In the genomic region with DNA sequence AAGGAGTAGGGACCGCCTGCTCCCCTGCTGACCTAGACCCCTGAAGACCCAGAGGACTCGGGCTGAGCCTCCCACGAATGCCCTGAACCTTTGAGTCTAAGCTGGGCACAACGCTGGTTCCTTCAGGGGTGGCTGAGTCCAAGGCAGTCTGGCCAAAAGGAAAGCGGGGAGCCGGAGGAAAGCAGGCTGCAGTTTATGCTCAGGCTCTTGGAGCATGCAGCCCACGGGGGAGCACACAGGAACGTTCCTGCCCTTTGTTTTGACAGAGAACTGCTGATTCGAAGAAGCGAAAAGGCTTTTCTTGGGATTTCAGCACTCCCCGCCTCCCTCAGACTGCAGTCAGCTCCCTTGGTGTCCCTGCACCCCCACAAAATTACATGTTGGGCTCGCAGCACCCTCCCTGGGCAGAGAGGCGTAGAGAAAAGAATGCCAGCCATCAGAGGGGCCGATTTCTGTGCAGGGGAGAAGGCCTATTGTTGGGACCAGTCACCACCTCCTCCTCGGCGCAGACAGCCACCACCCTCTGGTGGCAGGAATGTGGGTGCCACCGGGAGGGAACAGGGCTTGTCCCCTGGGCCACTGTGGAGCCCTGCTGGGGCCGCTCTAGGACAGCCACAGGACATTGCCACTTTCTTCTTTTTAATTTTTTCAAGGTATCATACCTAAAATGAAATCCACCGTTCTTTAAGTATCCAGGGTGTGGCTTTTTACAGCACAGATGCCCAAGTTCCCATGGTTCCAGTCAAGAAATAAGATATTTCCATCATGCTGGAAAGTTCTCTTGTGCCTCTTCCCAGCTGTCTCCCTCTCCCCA, we compare ENCODE assay signal across 8 cellular contexts.
DNase-seq lines count a peak whose midpoint lies in the region; ATAC-seq, FAIRE-seq and TF ChIP-seq lines count a peak whose summit lies in the region.

No MANE protein-coding gene starts in this region.

- no peaks in the 10 kb centered on the region for H3K27me3 ChIP-seq in Caco-2 (replicated peaks; ENCODE audit: control insufficient read depth, insufficient read depth, low read length)
- H3K27me3 ChIP-seq in Peyer's patch: no peaks in the 10 kb centered on the region

- H3K9me3 ChIP-seq in Caco-2 (no peaks in the 10 kb centered on the region), Peyer's patch (no peaks in the 10 kb centered on the region)

- DNase-seq in Caco-2: peak; percentile 90 to 93
- DNase-seq in HT1080 (ENCODE audit: low read depth): peak; percentile 80
- DNase-seq in Peyer's patch: peak; percentile 44 to 91 (median 89)
- DNase-seq in activated naive CD4-positive, alpha-beta T cell treated with Interleukin-2 at 50 U/mL for 16 hours: peak; percentile 21
- DNase-seq in glomerular visceral epithelial cell (ENCODE audit: extremely low spot score): peak; percentile 86
- DNase-seq in omental fat pad (ENCODE audit: low spot score): peak; percentile 78
- peak; percentile 93 for DNase-seq in urothelium cell line (ENCODE audit: low spot score)

- peaks cover 33% of the 10 kb centered on the region for H3K4me1 Mint-ChIP-seq in Caco-2 (ENCODE audit: low read depth, unreplicated experiment)

- H3K4me1 ChIP-seq in Caco-2 (peaks cover 62% of the 10 kb centered on the region), Peyer's patch (peaks cover 0 to 56% (median 20%) of the 10 kb centered on the region in 4 donors)

- POLR2A ChIA-PET in Caco-2 (lab: Charles Lee): interaction anchor here (0.6 to 1.4 kb wide), 2 partner anchors 72 to 77 kb away, joined by 3 to 6 read pairs; a partner anchor contains a TSS

- no peaks in the 10 kb centered on the region for H3K9me3 Mint-ChIP-seq in Caco-2 (ENCODE audit: unreplicated experiment)

- no peaks in the 10 kb centered on the region for H3K36me3 Mint-ChIP-seq in Caco-2 (ENCODE audit: insufficient read depth, unreplicated experiment)

- H3K27ac Mint-ChIP-seq in Caco-2 (ENCODE audit: unreplicated experiment): peak overlapping the region; percentile 95

- peak overlapping the region; percentile 10 for H3K4me3 Mint-ChIP-seq in Caco-2 (ENCODE audit: unreplicated experiment)

- peak overlapping the region; percentile 46 to 79 (median 65) for H3K27ac ChIP-seq in Peyer's patch

- ATAC-seq in omental fat pad (ENCODE audit: low FRiP score) (peak; percentile 88), GM19467 (IDR thresholded peaks at IDR 0.05; ENCODE audit: unreplicated experiment) (no peak)

- TSS peak; percentile 47 for BruUV-seq in Caco-2 (replicated peaks; lab: Mats Ljungman, UMichigan)

- TF ChIP-seq CTCF in Caco-2 (IDR thresholded peaks at IDR 0.05; ENCODE audit: insufficient read depth in 1 of 2, low read depth in 1 of 2, low read length in 1 of 2, severe bottlenecking in 1 of 2, unreplicated experiment in 1 of 2) (peak; percentile 96), Peyer's patch (IDR thresholded peaks at IDR 0.05) (peak; percentile 69 to 99 (median 91)), omental fat pad (IDR thresholded peaks at IDR 0.05) (peak in 2 of 3 donors; percentile 83 to 98)

- FAIRE-seq in urothelium cell line (lab: Jason Lieb, UNC): peak; percentile 50

- intact Hi-C loops in Caco-2 (cut with micrococcal nuclease; ENCODE audit: unreplicated experiment): loop anchor here (1.0 to 2.0 kb wide), 4 partner anchors 69 to 171 kb away; a partner anchor contains a TSS

- H3K27me3 Mint-ChIP-seq in Caco-2 (ENCODE audit: insufficient read depth, unreplicated experiment): no peaks in the 10 kb centered on the region

- H3K36me3 ChIP-seq in Caco-2 (ENCODE audit: control insufficient read depth, insufficient read depth, low read length) (no peaks in the 10 kb centered on the region), Peyer's patch (no peaks in the 10 kb centered on the region)

- CTCF ChIA-PET in Caco-2 (lab: Charles Lee): interaction anchor here (0.5 to 2.8 kb wide), 4 partner anchors 11 to 155 kb away, joined by 3 to 15 read pairs (median 4); no protein-coding TSS in a partner anchor

- H3K4me3 ChIP-seq in Caco-2 (ENCODE audit: low read depth, low read length) (no peak overlapping the region), Peyer's patch (no peak overlapping the region)

- peak in 1 of 2 donors; percentile 17 for TF ChIP-seq POLR2A in Peyer's patch (IDR thresholded peaks at IDR 0.05)

Comparison
In these comparisons a context has a peak if more than half of its experiments do, and no peak if none do; other contexts are left out.
1. DNase-seq: peak in every context shown above with its lines; median percentile 93 in urothelium cell line; 92 in Caco-2; 89 in Peyer's patch; 86 in glomerular visceral epithelial cell; 80 in HT1080; 78 in omental fat pad; 21 in activated naive CD4-positive, alpha-beta T cell treated with Interleukin-2 at 50 U/mL for 16 hours.